Comparison of ENCODE assay signal across 18 cellular contexts in genomic region chr4:6747690-6748068, GRCh38. TPM values are rescaled to one million over a fixed set of nuclear protein-coding genes. Genes with fewer than 3 reads are reported as not detected.
DNase-seq lines count a peak whose midpoint lies in the region; ATAC-seq and TF ChIP-seq lines count a peak whose summit lies in the region.
"Had no signal": no experiment of that assay in that cellular context is flagged by ENCODE, and none has a peak within 500 bp of the region (broad histone marks: within the 10 kb centered on the region; RNA-seq: fewer than 3 reads in every experiment).

No MANE protein-coding gene starts in this region.

- WGBS in heart right ventricle, 2 donors = 58 to 59% methylated on average over 8 of the region's 8 CpGs

- peaks cover 0 to 15% (median 0%) of the 10 kb centered on the region in 11 experiments; a peak in 4 of 22 replicates for H3K9me3 ChIP-seq in BLaER1 treated with 17β-estradiol and CSF1 and Interleukin-3, amounts not matched to agents 10 nM and 100 nM (replicated peaks in 1 of 11)
- no peaks in the 10 kb centered on the region for H3K9me3 ChIP-seq in heart right ventricle
- no peaks in the 10 kb centered on the region for H3K9me3 ChIP-seq in osteoblast (ENCODE audit: low read depth, low read length)

- peak overlapping the region in 10 of 11 experiments; percentile 6 to 48 (median 30); a peak in 9 of 22 replicates for H3K4me2 ChIP-seq in BLaER1 treated with 17β-estradiol and CSF1 and Interleukin-3, amounts not matched to agents 10 nM and 100 nM
- no peak overlapping the region for H3K4me2 ChIP-seq in osteoblast (ENCODE audit: insufficient read depth, low read length)

- no peak overlapping the region for H3K9ac ChIP-seq in BLaER1 treated with 17β-estradiol and CSF1 and Interleukin-3, amounts not matched to agents 10 nM and 100 nM

- H3K27me3 ChIP-seq in BLaER1 treated with 17β-estradiol and CSF1 and Interleukin-3, amounts not matched to agents 10 nM and 100 nM = no peaks in the 10 kb centered on the region
- H3K27me3 ChIP-seq in heart right ventricle = no peaks in the 10 kb centered on the region
- H3K27me3 ChIP-seq in osteoblast (ENCODE audit: insufficient read depth, low read length) = no peaks in the 10 kb centered on the region

- no peaks in the 10 kb centered on the region for H3K79me2 ChIP-seq in osteoblast (ENCODE audit: insufficient read depth, low read length)

- intact Hi-C loops in heart right ventricle (cut with DNase I) = no loop called here

- no peaks in the 10 kb centered on the region for H3K36me3 ChIP-seq in BLaER1 treated with 17β-estradiol and CSF1 and Interleukin-3, amounts not matched to agents 10 nM and 100 nM
- H3K36me3 ChIP-seq in heart right ventricle = no peaks in the 10 kb centered on the region
- H3K36me3 ChIP-seq in osteoblast (ENCODE audit: insufficient read depth, low read length) = no peaks in the 10 kb centered on the region

- peak in 7 of 8 donors; percentile 6 to 27 (median 10) for ATAC-seq in heart right ventricle
- no peak for ATAC-seq in GM18861 (IDR thresholded peaks at IDR 0.05; ENCODE audit: unreplicated experiment)
- no peak for ATAC-seq in HG02642 (IDR thresholded peaks at IDR 0.05; ENCODE audit: poor library complexity, unreplicated experiment)

- H3K4me3 ChIP-seq in BLaER1 treated with 17β-estradiol and CSF1 and Interleukin-3, amounts not matched to agents 10 nM and 100 nM = no peak overlapping the region
- no peak overlapping the region for H3K4me3 ChIP-seq in heart right ventricle
- H3K4me3 ChIP-seq in osteoblast (ENCODE audit: insufficient read depth, low read length) = no peak overlapping the region

- peak overlapping the region in 2 of 11 experiments; percentile 27 to 34; a peak in 2 of 22 replicates for H3K27ac ChIP-seq in BLaER1 treated with 17β-estradiol and CSF1 and Interleukin-3, amounts not matched to agents 10 nM and 100 nM
- H3K27ac ChIP-seq in VCaP (peak overlapping the region; percentile 91), heart right ventricle (peak overlapping the region in 5 of 10 donors; percentile 9 to 63 (median 51)), osteoblast (ENCODE audit: low read depth, low read length) (no peak overlapping the region)

- DNase-seq in heart right ventricle (no peak), osteoblast (ENCODE audit: insufficient read length, low spot score, missing footprints) (no peak), NCI-H226 (no peak), DMS53 (lab: John Stamatoyannopoulos, UW) (no peak)
- DNase-seq: activated CD4-positive, CD25-positive, alpha-beta regulatory T cell; activated naive CD4-positive, alpha-beta T cell treated with Interleukin-2 at 50 U/mL for 16 hours; H7; head of caudate nucleus; KG1; NCI-H146; NCI-H748 treated with DMSO at 0.1 percent for 48 hours; RPMI8226; stimulated activated naive CD4-positive, alpha-beta T cell treated with Interleukin-2 at 50 U/mL for 16 hours had no signal

- TF ChIP-seq CTCF in VCaP (conservative IDR thresholded peaks at IDR 0.05) (no peak), heart right ventricle (IDR thresholded peaks at IDR 0.05) (no peak), osteoblast (IDR thresholded peaks at IDR 0.05; ENCODE audit: extremely low read depth, low read depth, low read length) (no peak)

- no peaks in the 10 kb centered on the region for H4K20me1 ChIP-seq in BLaER1 treated with 17β-estradiol and CSF1 and Interleukin-3, amounts not matched to agents 10 nM and 100 nM
- no peaks in the 10 kb centered on the region for H4K20me1 ChIP-seq in osteoblast (ENCODE audit: insufficient read depth, low read length)

- H3K4me1 ChIP-seq in BLaER1 treated with 17β-estradiol and CSF1 and Interleukin-3, amounts not matched to agents 10 nM and 100 nM = peaks cover 48 to 64% (median 61%) of the 10 kb centered on the region in 10 experiments
- H3K4me1 ChIP-seq in heart right ventricle (peaks cover 14 to 37% (median 30%) of the 10 kb centered on the region in 9 donors), osteoblast (ENCODE audit: insufficient read depth, low read length) (peaks cover 5% of the 10 kb centered on the region)

- H2AFZ ChIP-seq in osteoblast (ENCODE audit: low read length) = peak overlapping the region; percentile 25

RNA-seq across cellular contexts. Expression of gene BLOC1S4, which starts 31.7 kb away (rescaled TPM):
- total RNA-seq in heart right ventricle (10 to 100 TPM in 1 of 10 donors, 1 to 10 TPM in 9; 4.4 to 10.2 (median 7.0) TPM), osteoblast (10.0 and 10.9 TPM in 2 replicates)
- polyA plus RNA-seq in heart right ventricle = 1 to 10 TPM; 4.8 to 7.8 TPM

RNA-seq across cellular contexts. Expression of gene KIAA0232, which starts 34.8 kb away (rescaled TPM):
- total RNA-seq in heart right ventricle = 10 to 100 TPM; 63.4 to 89.6 (median 73.5) TPM
- 10 to 100 TPM; 12.8 to 23.6 TPM for polyA plus RNA-seq in heart right ventricle
- total RNA-seq in osteoblast = 23.9 and 25.0 TPM in 2 replicates

RNA-seq across cellular contexts. Expression of gene MRFAP1L1, which starts 38.0 kb away (rescaled TPM):
- total RNA-seq in heart right ventricle = 10 to 100 TPM; 37.5 to 49.9 (median 42.1) TPM
- 10 to 100 TPM; 61.5 to 73.7 TPM for polyA plus RNA-seq in heart right ventricle
- 38.0 and 39.2 TPM in 2 replicates for total RNA-seq in osteoblast

RNA-seq across cellular contexts. Expression of gene S100P, which starts 54.0 kb away (rescaled TPM):
- 1 to 10 TPM in 5 of 10 donors, under 1 TPM in 1, not detected in 4; 0.41 to 8.2 (median 1.6) TPM for total RNA-seq in heart right ventricle
- under 1 TPM; 0.22 to 0.68 TPM for polyA plus RNA-seq in heart right ventricle
- total RNA-seq in osteoblast = 0.29 and 0.36 TPM in 2 replicates
- total RNA-seq: H7, neural crest cell had no signal

Comparison
In these comparisons a context has a peak if more than half of its experiments do, and no peak if none do; other contexts are left out.
1. ATAC-seq: peak in heart right ventricle (7 of 8); none in GM18861 (single experiment) and HG02642 (single experiment).